In genomic region chr17:75812096-75813001, GRCh38 we compare ENCODE assay signal across 22 cellular contexts. TPM values are rescaled to one million over a fixed set of nuclear protein-coding genes. Genes with fewer than 3 reads are reported as not detected.
DNase-seq lines count a peak whose midpoint lies in the region; ATAC-seq, FAIRE-seq and TF ChIP-seq lines count a peak whose summit lies in the region.
"Had no signal": no experiment of that assay in that cellular context is flagged by ENCODE, and none has a peak within 500 bp of the region (broad histone marks: within the 10 kb centered on the region; RNA-seq: fewer than 3 reads in every experiment).

No MANE protein-coding gene starts in this region.

- no TSS peak for BruUV-seq in HepG2 (replicated peaks; lab: Mats Ljungman, UMichigan)

- H2AFZ ChIP-seq in HepG2 (ENCODE audit: low read length) = no peak overlapping the region

- POLR2A ChIA-PET in HepG2 (lab: Yijun Ruan, JAX) = interaction anchor here (1.3 kb wide), 1 partner anchor 32 kb away, joined by 3 read pairs; no protein-coding TSS in a partner anchor

- TF ChIP-seq EP300 in HepG2 (IDR thresholded peaks at IDR 0.05; ENCODE audit: low read depth in 2 of 2, low read length in 2 of 2) = no peak
- TF ChIP-seq EP300 in HepG2 (CRISPR knock-in tag; IDR thresholded peaks at IDR 0.05; ENCODE audit: borderline replicate concordance) = no peak

- ATAC-seq in Right ventricle myocardium superior (ENCODE audit: poor library complexity) = no peak
- no peak for ATAC-seq in HepG2
- no peak for ATAC-seq in aorta (ENCODE audit: low FRiP score)
- no peak for ATAC-seq in GM19023 (IDR thresholded peaks at IDR 0.05; ENCODE audit: unreplicated experiment)
- ATAC-seq: gastroesophageal sphincter, GM12878, Panc1, T-helper 17 cell had no signal

- H4K20me1 ChIP-seq in HepG2 (ENCODE audit: insufficient read depth, low read length) = no peaks in the 10 kb centered on the region

- no peaks in the 10 kb centered on the region for H3K9me3 ChIP-seq in left ventricle myocardium inferior (replicated peaks)
- no peaks in the 10 kb centered on the region for H3K9me3 ChIP-seq in HepG2 (ENCODE audit: low read length)
- H3K9me3 ChIP-seq in aorta (ENCODE audit: control insufficient read depth, low read length) = no peaks in the 10 kb centered on the region
- H3K9me3 ChIP-seq: gastroesophageal sphincter had no signal

- peaks cover 72% of the 10 kb centered on the region for H3K36me3 ChIP-seq in left ventricle myocardium inferior
- peaks cover 57 to 81% of the 10 kb centered on the region in 2 experiments for H3K36me3 ChIP-seq in HepG2 (replicated peaks in 1 of 2; ENCODE audit: control insufficient read depth in 1 of 2, insufficient read depth in 2 of 2, low read length in 2 of 2)
- no peaks in the 10 kb centered on the region for H3K36me3 ChIP-seq in aorta (ENCODE audit: control insufficient read depth in 1 of 2, insufficient read depth in 2 of 2, low read length in 1 of 2)

- peak; percentile 30 for DNase-seq in Right ventricle myocardium superior
- DNase-seq in left ventricle myocardium inferior = no peak
- no peak for DNase-seq in HepG2 (ENCODE audit: low spot score)
- peak; percentile 42 to 57 for DNase-seq in aorta
- no peak for DNase-seq in GF-D8 (lab: John Stamatoyannopoulos, UW)
- DNase-seq: activated CD4-positive, alpha-beta T cell treated with anti-CD3 and anti-CD28 coated beads, Interleukin-2, amount 50 U/mL, for 1 hour; COR-L47; DMS79 treated with DMSO at 0.1 percent for 48 hours; KG1; mesendoderm; NCI-H1436 treated with DMSO at 0.1 percent for 48 hours; NCI-H524; NK-92 treated with Interleukin-12 subunit alpha and Interleukin-12 subunit beta, amount 100 ng/mL, for 24 hours; retina; stimulated activated CD4-positive, alpha-beta T cell treated with anti-CD3 and anti-CD28 coated beads, Interleukin-12 subunit alpha, Interleukin-12 subunit beta, amount 100 ng/mL, for 4 hours; stimulated activated CD4-positive, alpha-beta T cell treated with anti-CD3 and anti-CD28 coated beads, Interleukin-4, amount 100 ng/mL, for 4 hours; T-helper 17 cell had no signal

- FAIRE-seq in HepG2 (lab: Jason Lieb, UNC) = no peak
- FAIRE-seq: GM12878, kidney had no signal

- TF ChIP-seq CTCF in left ventricle myocardium inferior (IDR thresholded peaks at IDR 0.05; ENCODE audit: borderline replicate concordance) (no peak), HepG2 (CRISPR knock-in tag; IDR thresholded peaks at IDR 0.05) (no peak)

- H3K27me3 ChIP-seq in left ventricle myocardium inferior (ENCODE audit: low read depth) = no peaks in the 10 kb centered on the region
- H3K27me3 ChIP-seq in HepG2 (ENCODE audit: control insufficient read depth in 1 of 2, insufficient read depth in 2 of 2, low read length in 2 of 2) = no peaks in the 10 kb centered on the region
- H3K27me3 ChIP-seq in aorta (ENCODE audit: control insufficient read depth in 1 of 2, insufficient read depth in 2 of 2, low read length in 1 of 2) = no peaks in the 10 kb centered on the region
- H3K27me3 ChIP-seq: gastroesophageal sphincter had no signal

- in situ Hi-C loops in HepG2 (cut with HindIII; ENCODE audit: extremely low pct_ligation_motif_present, low pct_unique_long_range_greater_than_20kb) = no loop called here

- CTCF ChIA-PET in HepG2 (lab: Yijun Ruan, JAX; ENCODE audit: low intra/inter-chr PET ratio, low total read pairs) = no interaction called here

- H3K9ac ChIP-seq in HepG2 (ENCODE audit: insufficient read depth, low read depth, low read length) = no peak overlapping the region

- no peak for TF ChIP-seq RAD21 in HepG2 (CRISPR knock-in tag; IDR thresholded peaks at IDR 0.05)

- intact Hi-C loops in Right ventricle myocardium superior (cut with DNase I) = no loop called here
- intact Hi-C loops in left ventricle myocardium inferior (cut with micrococcal nuclease) = no loop called here
- intact Hi-C loops in HepG2 (cut with micrococcal nuclease; ENCODE audit: unreplicated experiment) = no loop called here
- intact Hi-C loops in aorta (cut with DNase I) = no loop called here

- no peak overlapping the region for H3K4me2 ChIP-seq in HepG2 (ENCODE audit: low read depth, low read length)

- WGBS in HepG2 (ENCODE audit: low lambda C conversion rate) = 98% methylated on average over 27 of the region's 27 CpGs
- WGBS in aorta, 2 donors = 92 to 95% methylated on average over 27 of the region's 27 CpGs

- H3K4me3 ChIP-seq in left ventricle myocardium inferior (no peak overlapping the region), HepG2 (replicated peaks in 1 of 3; ENCODE audit: insufficient read depth in 1 of 3, low read depth in 2 of 3, low read length in 3 of 3) (no peak overlapping the region), aorta (ENCODE audit: low read length in 2 of 2) (no peak overlapping the region)
- H3K4me3 ChIP-seq: gastroesophageal sphincter, GM12878 had no signal

- TF ChIP-seq POLR2A in HepG2 (IDR thresholded peaks at IDR 0.05; ENCODE audit: insufficient read depth in 1 of 2, low read depth in 2 of 2, low read length in 2 of 2) = no peak

- H3K4me1 ChIP-seq in left ventricle myocardium inferior = peaks cover 35% of the 10 kb centered on the region
- no peaks in the 10 kb centered on the region for H3K4me1 ChIP-seq in HepG2 (ENCODE audit: insufficient read depth, low read length)
- H3K4me1 ChIP-seq in aorta (ENCODE audit: control insufficient read depth in 1 of 2, insufficient read depth in 2 of 2, low read length in 2 of 2) = no peaks in the 10 kb centered on the region

- H3K79me2 ChIP-seq in HepG2 (ENCODE audit: insufficient read depth, low read length) = no peaks in the 10 kb centered on the region

- H3K27ac ChIP-seq in left ventricle myocardium inferior (replicated peaks) = no peak overlapping the region
- H3K27ac ChIP-seq in HepG2 (ENCODE audit: extremely low read length, insufficient read depth, low read length) = no peak overlapping the region
- no peak overlapping the region for H3K27ac ChIP-seq in aorta (ENCODE audit: low read depth in 1 of 2, low read length in 2 of 2)

RNA-seq across cellular contexts. Expression of gene UNK, which starts 27.7 kb away (rescaled TPM):
- total RNA-seq in Right ventricle myocardium superior (14.3 TPM), left ventricle myocardium inferior (14.7 TPM), HepG2 (2016; rRNA removed; fragmentation: Illumina TruSeq; extraction: Trizol) (28.6 and 33.0 TPM in 2 replicates), aorta (10 to 100 TPM; 28.9 to 34.1 TPM)
- 37.2 and 44.0 TPM in 2 replicates for total RNA-seq in HepG2 (2016; cell fraction: cytosol; rRNA removed; fragmentation: Illumina TruSeq; extraction: Trizol; ENCODE audit: low read depth)
- total RNA-seq in HepG2 (2016; cell fraction: insoluble cytoplasmic fraction; rRNA removed; fragmentation: Illumina TruSeq; extraction: Trizol) = 21.2 and 33.0 TPM in 2 replicates
- total RNA-seq in HepG2 (2016; cell fraction: membrane; rRNA removed; fragmentation: Illumina TruSeq; extraction: Trizol) = 58.6 and 59.5 TPM in 2 replicates
- total RNA-seq in HepG2 (2016; cell fraction: nucleus; rRNA removed; fragmentation: Illumina TruSeq; extraction: Trizol) = 38.6 and 43.6 TPM in 2 replicates
- polyA plus RNA-seq in HepG2 (2011; rRNA removed) (30.7 and 31.6 TPM in 2 replicates), aorta (10 to 100 TPM in 1 of 2 donors, 1 to 10 TPM in 1; 8.8 to 21.7 TPM)
- 18.7 and 21.7 TPM in 2 replicates for polyA plus RNA-seq in HepG2 (2011; cell fraction: cytosol; rRNA removed)
- 50.0 and 56.4 TPM in 2 replicates for polyA plus RNA-seq in HepG2 (2011; cell fraction: nucleus; rRNA removed)
- 20.8 and 23.9 TPM in 2 replicates for polyA plus RNA-seq in HepG2 (2012)
- polyA plus RNA-seq in HepG2 (2016; cell fraction: cytosol; fragmentation: Illumina TruSeq; extraction: Trizol; ENCODE audit: low read depth) = 55.3 and 62.7 TPM in 2 replicates
- 28.7 and 35.1 TPM in 2 replicates for polyA plus RNA-seq in HepG2 (2016; cell fraction: insoluble cytoplasmic fraction; fragmentation: Illumina TruSeq; extraction: Trizol; ENCODE audit: low read depth)
- 64.7 and 69.9 TPM in 2 replicates for polyA plus RNA-seq in HepG2 (2016; cell fraction: membrane; fragmentation: Illumina TruSeq; extraction: Trizol; ENCODE audit: low read depth)
- polyA plus RNA-seq in HepG2 (2016; cell fraction: nucleus; fragmentation: Illumina TruSeq; extraction: Trizol; ENCODE audit: insufficient read depth, low read depth) = 52.8 and 60.0 TPM in 2 replicates
- polyA minus RNA-seq in HepG2 (2011; rRNA and poly(A)+ RNA removed; ENCODE audit: low replicate concordance) = 24.3 and 28.1 TPM in 2 replicates
- 10.4 and 14.9 TPM in 2 replicates for polyA minus RNA-seq in HepG2 (2011; cell fraction: cytosol; rRNA and poly(A)+ RNA removed)
- polyA minus RNA-seq in HepG2 (2011; cell fraction: nucleus; rRNA and poly(A)+ RNA removed) = 78.9 and 91.3 TPM in 2 replicates

RNA-seq across cellular contexts. Expression of gene UNC13D, which starts 31.9 kb away (rescaled TPM):
- total RNA-seq in Right ventricle myocardium superior (10.6 TPM), left ventricle myocardium inferior (13.3 TPM), HepG2 (2016; rRNA removed; fragmentation: Illumina TruSeq; extraction: Trizol) (27.2 and 42.7 TPM in 2 replicates), aorta (10 to 100 TPM; 17.7 to 20.0 TPM)
- total RNA-seq in HepG2 (2016; cell fraction: cytosol; rRNA removed; fragmentation: Illumina TruSeq; extraction: Trizol; ENCODE audit: low read depth) = 14.5 and 15.7 TPM in 2 replicates
- 22.9 and 43.4 TPM in 2 replicates for total RNA-seq in HepG2 (2016; cell fraction: insoluble cytoplasmic fraction; rRNA removed; fragmentation: Illumina TruSeq; extraction: Trizol)
- total RNA-seq in HepG2 (2016; cell fraction: membrane; rRNA removed; fragmentation: Illumina TruSeq; extraction: Trizol) = 23.8 and 27.2 TPM in 2 replicates
- total RNA-seq in HepG2 (2016; cell fraction: nucleus; rRNA removed; fragmentation: Illumina TruSeq; extraction: Trizol) = 38.7 and 48.5 TPM in 2 replicates
- polyA plus RNA-seq in HepG2 (2011; rRNA removed) (29.7 and 40.0 TPM in 2 replicates), aorta (10 to 100 TPM in 1 of 2 donors, 1 to 10 TPM in 1; 3.8 to 23.1 TPM)
- polyA plus RNA-seq in HepG2 (2011; cell fraction: cytosol; rRNA removed) = 7.5 and 12.9 TPM in 2 replicates
- polyA plus RNA-seq in HepG2 (2011; cell fraction: nucleus; rRNA removed) = 244 and 327 TPM in 2 replicates
- polyA plus RNA-seq in HepG2 (2012) = 21.7 and 27.3 TPM in 2 replicates
- 6.0 and 6.9 TPM in 2 replicates for polyA plus RNA-seq in HepG2 (2016; cell fraction: cytosol; fragmentation: Illumina TruSeq; extraction: Trizol; ENCODE audit: low read depth)
- polyA plus RNA-seq in HepG2 (2016; cell fraction: insoluble cytoplasmic fraction; fragmentation: Illumina TruSeq; extraction: Trizol; ENCODE audit: low read depth) = 21.6 and 29.9 TPM in 2 replicates
- polyA plus RNA-seq in HepG2 (2016; cell fraction: membrane; fragmentation: Illumina TruSeq; extraction: Trizol; ENCODE audit: low read depth) = 17.3 and 18.9 TPM in 2 replicates
- 126 and 127 TPM in 2 replicates for polyA plus RNA-seq in HepG2 (2016; cell fraction: nucleus; fragmentation: Illumina TruSeq; extraction: Trizol; ENCODE audit: insufficient read depth, low read depth)
- 76.6 and 82.7 TPM in 2 replicates for polyA minus RNA-seq in HepG2 (2011; rRNA and poly(A)+ RNA removed; ENCODE audit: low replicate concordance)
- polyA minus RNA-seq in HepG2 (2011; cell fraction: cytosol; rRNA and poly(A)+ RNA removed) = 20.3 and 24.5 TPM in 2 replicates
- polyA minus RNA-seq in HepG2 (2011; cell fraction: nucleus; rRNA and poly(A)+ RNA removed) = 59.1 and 68.5 TPM in 2 replicates

RNA-seq across cellular contexts. Expression of gene WBP2, which starts 42.8 kb away (rescaled TPM):
- total RNA-seq in Right ventricle myocardium superior (145 TPM), left ventricle myocardium inferior (144 TPM), HepG2 (2016; rRNA removed; fragmentation: Illumina TruSeq; extraction: Trizol) (28.2 and 29.2 TPM in 2 replicates), aorta (100 to 1,000 TPM; 104 to 122 TPM)
- total RNA-seq in HepG2 (2016; cell fraction: cytosol; rRNA removed; fragmentation: Illumina TruSeq; extraction: Trizol; ENCODE audit: low read depth) = 15.4 and 19.3 TPM in 2 replicates
- total RNA-seq in HepG2 (2016; cell fraction: insoluble cytoplasmic fraction; rRNA removed; fragmentation: Illumina TruSeq; extraction: Trizol) = 23.5 and 33.2 TPM in 2 replicates
- total RNA-seq in HepG2 (2016; cell fraction: membrane; rRNA removed; fragmentation: Illumina TruSeq; extraction: Trizol) = 22.1 and 25.3 TPM in 2 replicates
- total RNA-seq in HepG2 (2016; cell fraction: nucleus; rRNA removed; fragmentation: Illumina TruSeq; extraction: Trizol) = 17.9 and 23.5 TPM in 2 replicates
- polyA plus RNA-seq in HepG2 (2011; rRNA removed) (29.5 and 34.6 TPM in 2 replicates), aorta (100 to 1,000 TPM in 1 of 2 donors, 10 to 100 TPM in 1; 54.6 to 123 TPM)
- 24.9 and 26.1 TPM in 2 replicates for polyA plus RNA-seq in HepG2 (2011; cell fraction: cytosol; rRNA removed)
- polyA plus RNA-seq in HepG2 (2011; cell fraction: nucleus; rRNA removed) = 77.1 and 77.4 TPM in 2 replicates
- 95.2 and 97.1 TPM in 2 replicates for polyA plus RNA-seq in HepG2 (2012)
- polyA plus RNA-seq in HepG2 (2016; cell fraction: cytosol; fragmentation: Illumina TruSeq; extraction: Trizol; ENCODE audit: low read depth) = 14.4 and 17.2 TPM in 2 replicates
- 51.6 and 76.7 TPM in 2 replicates for polyA plus RNA-seq in HepG2 (2016; cell fraction: insoluble cytoplasmic fraction; fragmentation: Illumina TruSeq; extraction: Trizol; ENCODE audit: low read depth)
- 27.3 and 29.7 TPM in 2 replicates for polyA plus RNA-seq in HepG2 (2016; cell fraction: membrane; fragmentation: Illumina TruSeq; extraction: Trizol; ENCODE audit: low read depth)
- polyA plus RNA-seq in HepG2 (2016; cell fraction: nucleus; fragmentation: Illumina TruSeq; extraction: Trizol; ENCODE audit: insufficient read depth, low read depth) = 87.1 and 89.4 TPM in 2 replicates
- 39.8 and 42.3 TPM in 2 replicates for polyA minus RNA-seq in HepG2 (2011; rRNA and poly(A)+ RNA removed; ENCODE audit: low replicate concordance)
- polyA minus RNA-seq in HepG2 (2011; cell fraction: cytosol; rRNA and poly(A)+ RNA removed) = 35.5 and 39.9 TPM in 2 replicates
- 30.1 and 38.2 TPM in 2 replicates for polyA minus RNA-seq in HepG2 (2011; cell fraction: nucleus; rRNA and poly(A)+ RNA removed)

RNA-seq across cellular contexts. Expression of gene GALK1, which starts 47.4 kb away (rescaled TPM):
- 23.3 TPM for total RNA-seq in Right ventricle myocardium superior
- total RNA-seq in left ventricle myocardium inferior = 19.1 TPM
- 93.6 and 95.6 TPM in 2 replicates for total RNA-seq in HepG2 (2016; rRNA removed; fragmentation: Illumina TruSeq; extraction: Trizol)
- total RNA-seq in HepG2 (2016; cell fraction: cytosol; rRNA removed; fragmentation: Illumina TruSeq; extraction: Trizol; ENCODE audit: low read depth) = 31.6 and 39.5 TPM in 2 replicates
- 94.0 and 98.0 TPM in 2 replicates for total RNA-seq in HepG2 (2016; cell fraction: insoluble cytoplasmic fraction; rRNA removed; fragmentation: Illumina TruSeq; extraction: Trizol)
- 35.0 and 44.2 TPM in 2 replicates for total RNA-seq in HepG2 (2016; cell fraction: membrane; rRNA removed; fragmentation: Illumina TruSeq; extraction: Trizol)
- total RNA-seq in HepG2 (2016; cell fraction: nucleus; rRNA removed; fragmentation: Illumina TruSeq; extraction: Trizol) = 44.3 and 48.9 TPM in 2 replicates
- polyA plus RNA-seq in HepG2 (2011; rRNA removed) = 59.9 and 93.0 TPM in 2 replicates
- 65.7 and 112 TPM in 2 replicates for polyA plus RNA-seq in HepG2 (2011; cell fraction: cytosol; rRNA removed)
- polyA plus RNA-seq in HepG2 (2011; cell fraction: nucleus; rRNA removed) = 162 and 164 TPM in 2 replicates
- 57.4 and 59.7 TPM in 2 replicates for polyA plus RNA-seq in HepG2 (2012)
- 29.0 and 30.8 TPM in 2 replicates for polyA plus RNA-seq in HepG2 (2016; cell fraction: cytosol; fragmentation: Illumina TruSeq; extraction: Trizol; ENCODE audit: low read depth)
- 86.3 and 86.5 TPM in 2 replicates for polyA plus RNA-seq in HepG2 (2016; cell fraction: insoluble cytoplasmic fraction; fragmentation: Illumina TruSeq; extraction: Trizol; ENCODE audit: low read depth)
- 25.3 and 27.1 TPM in 2 replicates for polyA plus RNA-seq in HepG2 (2016; cell fraction: membrane; fragmentation: Illumina TruSeq; extraction: Trizol; ENCODE audit: low read depth)
- 72.3 and 78.9 TPM in 2 replicates for polyA plus RNA-seq in HepG2 (2016; cell fraction: nucleus; fragmentation: Illumina TruSeq; extraction: Trizol; ENCODE audit: insufficient read depth, low read depth)
- polyA minus RNA-seq in HepG2 (2011; rRNA and poly(A)+ RNA removed; ENCODE audit: low replicate concordance) = 28.9 and 121 TPM in 2 replicates
- 45.9 and 49.6 TPM in 2 replicates for polyA minus RNA-seq in HepG2 (2011; cell fraction: cytosol; rRNA and poly(A)+ RNA removed)
- 26.3 and 28.6 TPM in 2 replicates for polyA minus RNA-seq in HepG2 (2011; cell fraction: nucleus; rRNA and poly(A)+ RNA removed)
- total RNA-seq in aorta = 10 to 100 TPM; 16.8 to 27.1 TPM
- polyA plus RNA-seq in aorta = 10 to 100 TPM; 16.9 to 44.8 TPM

Comparison
In these comparisons a context has a peak if more than half of its experiments do, and no peak if none do; other contexts are left out.
1. DNase-seq: peak in Right ventricle myocardium superior (single experiment) and aorta (2 of 2); none in left ventricle myocardium inferior (single experiment), HepG2 (single experiment) and GF-D8 (single experiment).